3 cellular contexts compared by ENCODE assay signal in genomic region chr22:37511368-37512104, GRCh38.
TF ChIP-seq lines count a peak whose summit lies in the region.

No MANE protein-coding gene starts in this region.

TF ChIP-seq in HCT116, 20 proteins besides CTCF, POLR2A, EP300 and RAD21:
- no peak for TF ChIP-seq FOSL1 (IDR thresholded peaks at IDR 0.05; ENCODE audit: low read depth)
- TF ChIP-seq ZBTB33 (IDR thresholded peaks at IDR 0.05; ENCODE audit: extremely low read depth, insufficient replicate concordance, low read length), result no peak
- TF ChIP-seq ZNF274 (IDR thresholded peaks at IDR 0.05; ENCODE audit: low read depth, low read length), result no peak
- no peak for TF ChIP-seq SRF (IDR thresholded peaks at IDR 0.05; ENCODE audit: low read depth)
- TF ChIP-seq ELF1 (IDR thresholded peaks at IDR 0.05; ENCODE audit: borderline replicate concordance, low read depth), result no peak

TF ChIP-seq in K562, 482 proteins besides CTCF, POLR2A, EP300 and RAD21:
- TF ChIP-seq LARP7 (IDR thresholded peaks at IDR 0.05) (no peak), RBM25 (IDR thresholded peaks at IDR 0.05; ENCODE audit: low read depth, low read length, severe bottlenecking) (peak; percentile 82), KDM1A (IDR thresholded peaks at IDR 0.05) (peak in 1 of 2 experiments; percentile 69; a peak in 3 of 4 replicates), CHD4 (IDR thresholded peaks at IDR 0.05; ENCODE audit: insufficient read depth, insufficient replicate concordance, low read depth, low read length, poor library complexity, severe bottlenecking) (peak; percentile 44), RNF219 (CRISPR knock-in tag; IDR thresholded peaks at IDR 0.05) (no peak), CEBPG (CRISPR knock-in tag; IDR thresholded peaks at IDR 0.05) (no peak), CEBPG (tag; conservative IDR thresholded peaks at IDR 0.05 in 1 of 2, IDR thresholded peaks at IDR 0.05 in 1 of 2) (no peak), SMARCA5 (IDR thresholded peaks at IDR 0.05) (peak; percentile 48; the same call in 1 of the 2 replicates), BCOR (IDR thresholded peaks at IDR 0.05) (peak; percentile 82), GATA2 (CRISPR knock-in tag; IDR thresholded peaks at IDR 0.05) (no peak)

TF ChIP-seq in HEK293T, 16 proteins besides CTCF, POLR2A, EP300 and RAD21:
- TF ChIP-seq FOXM1 (IDR thresholded peaks at IDR 0.05; ENCODE audit: borderline replicate concordance) (no peak), ZNF384 (IDR thresholded peaks at IDR 0.05) (no peak), ARNT (IDR thresholded peaks at IDR 0.05) (no peak), L3MBTL2 (conservative IDR thresholded peaks at IDR 0.05) (no peak), FOXA1 (IDR thresholded peaks at IDR 0.05) (no peak), ELF4 (IDR thresholded peaks at IDR 0.05) (no peak), TARDBP (IDR thresholded peaks at IDR 0.05) (no peak), HDGF (IDR thresholded peaks at IDR 0.05; ENCODE audit: borderline replicate concordance) (no peak), FOXK2 (IDR thresholded peaks at IDR 0.05) (no peak), LEF1 (IDR thresholded peaks at IDR 0.05; ENCODE audit: borderline replicate concordance) (no peak), NFRKB (IDR thresholded peaks at IDR 0.05) (no peak), PKNOX1 (IDR thresholded peaks at IDR 0.05) (no peak), SUZ12 (IDR thresholded peaks at IDR 0.05) (no peak), CTBP1 (IDR thresholded peaks at IDR 0.05; ENCODE audit: borderline replicate concordance) (no peak), BHLHE40 (IDR thresholded peaks at IDR 0.05; ENCODE audit: borderline replicate concordance) (no peak)
TF ChIP-seq in HEK293T: peak in this region for 0.
